ENCODE assay signal across 9 cellular contexts in the genomic region with DNA sequence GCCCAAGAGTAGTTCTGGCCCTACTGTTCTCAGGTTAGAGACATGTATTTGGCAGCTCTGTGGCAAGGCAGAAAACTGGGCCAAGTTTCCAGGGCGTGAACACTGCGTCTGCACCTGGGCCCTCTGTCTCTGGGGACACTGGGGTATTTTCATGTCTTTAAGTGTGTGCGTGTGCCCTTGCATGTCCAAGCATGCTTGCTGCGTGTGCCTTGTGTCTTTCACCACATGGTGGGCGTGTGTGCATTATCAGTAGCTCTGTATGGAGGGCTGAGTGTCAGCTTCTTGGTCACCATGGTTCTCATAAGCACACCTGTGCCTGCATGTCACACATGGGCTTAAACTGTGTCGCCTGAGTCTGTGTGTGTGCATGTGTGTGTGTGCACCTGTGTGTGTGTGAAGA.
A peak's percentile ranks its signal among the peaks of the same experiment; 100 is the strongest.
DNase-seq lines count a peak whose midpoint lies in the region; ATAC-seq and TF ChIP-seq lines count a peak whose summit lies in the region.
"Had no signal": no experiment of that assay in that cellular context is flagged by ENCODE, and none has a peak within 500 bp of the region (broad histone marks: within the 10 kb centered on the region; RNA-seq: fewer than 3 reads in every experiment).

No MANE protein-coding gene starts in this region.

- H3K27ac Mint-ChIP-seq in activated naive CD4-positive, alpha-beta T cell treated with anti-CD3 and anti-CD28 coated beads, Interleukin-2, amount 50 U/mL, for 72 hours, result no peak overlapping the region
- H3K27ac Mint-ChIP-seq: activated naive CD8-positive, alpha-beta T cell treated with anti-CD3 and anti-CD28 coated beads, Interleukin-2, amount 10 ng/mL, durations not matched to agents 7 days and 5 days had no signal

- H3K9me3 ChIP-seq in psoas muscle, result no peaks in the 10 kb centered on the region

- DNase-seq in psoas muscle, result no peak
- DNase-seq in activated naive CD4-positive, alpha-beta T cell treated with anti-CD3 and anti-CD28 coated beads, Interleukin-2, amount 50 U/mL, for 72 hours (ENCODE audit: low spot score in 2 of 2), result no peak
- DNase-seq in cortex of kidney (lab: John Stamatoyannopoulos, UW), result no peak
- DNase-seq in SKM-1 (lab: John Stamatoyannopoulos, UW; ENCODE audit: unreplicated experiment), result no peak
- DNase-seq: activated naive CD8-positive, alpha-beta T cell treated with anti-CD3 and anti-CD28 coated beads, Interleukin-2, amount 10 ng/mL, durations not matched to agents 7 days and 5 days; effector memory CD8-positive, alpha-beta T cell had no signal

- H3K36me3 Mint-ChIP-seq in activated naive CD4-positive, alpha-beta T cell treated with anti-CD3 and anti-CD28 coated beads, Interleukin-2, amount 50 U/mL, for 72 hours, result peaks cover 6 to 7% of the 10 kb centered on the region in 2 donors
- H3K36me3 Mint-ChIP-seq: activated naive CD8-positive, alpha-beta T cell treated with anti-CD3 and anti-CD28 coated beads, Interleukin-2, amount 10 ng/mL, durations not matched to agents 7 days and 5 days had no signal

- intact Hi-C loops in psoas muscle (cut with DNase I), result no loop called here

- H3K4me3 ChIP-seq in psoas muscle, result no peak overlapping the region

- ATAC-seq in GM19023 (IDR thresholded peaks at IDR 0.05; ENCODE audit: unreplicated experiment), result peak; percentile 91
- peak; percentile 85 for ATAC-seq in HG02571 (IDR thresholded peaks at IDR 0.05; ENCODE audit: unreplicated experiment)
- ATAC-seq in HG03442 (IDR thresholded peaks at IDR 0.05; ENCODE audit: unreplicated experiment), result peak; percentile 91
- ATAC-seq in psoas muscle, result peak in 3 of 4 donors; percentile 16 to 50 (median 47)
- ATAC-seq in activated naive CD4-positive, alpha-beta T cell treated with anti-CD3 and anti-CD28 coated beads, Interleukin-2, amount 50 U/mL, for 72 hours, result no peak
- ATAC-seq: effector memory CD8-positive, alpha-beta T cell had no signal

- TF ChIP-seq CTCF in psoas muscle (IDR thresholded peaks at IDR 0.05), result no peak

- peaks cover 0 to 25% of the 10 kb centered on the region in 2 donors for H3K36me3 ChIP-seq in psoas muscle (ENCODE audit: insufficient read depth in 1 of 2, low read depth in 1 of 2)

- H3K27ac ChIP-seq in psoas muscle, result no peak overlapping the region

- no peaks in the 10 kb centered on the region for H3K9me3 Mint-ChIP-seq in activated naive CD4-positive, alpha-beta T cell treated with anti-CD3 and anti-CD28 coated beads, Interleukin-2, amount 50 U/mL, for 72 hours
- H3K9me3 Mint-ChIP-seq: activated naive CD8-positive, alpha-beta T cell treated with anti-CD3 and anti-CD28 coated beads, Interleukin-2, amount 10 ng/mL, durations not matched to agents 7 days and 5 days; effector memory CD8-positive, alpha-beta T cell had no signal

- H3K27me3 ChIP-seq in psoas muscle (ENCODE audit: insufficient read depth in 3 of 3, low read length in 2 of 3), result no peaks in the 10 kb centered on the region

- 49 to 66% (median 55%) methylated on average over 6 of the region's 6 CpGs for WGBS in psoas muscle, 3 donors

- peaks cover 61% of the 10 kb centered on the region for H3K4me1 ChIP-seq in psoas muscle

Comparison
In these comparisons a context has a peak if more than half of its experiments do, and no peak if none do; other contexts are left out.
1. ATAC-seq: peak in GM19023 (single experiment), HG02571 (single experiment), HG03442 (single experiment) and psoas muscle (3 of 4); none in activated naive CD4-positive, alpha-beta T cell treated with anti-CD3 and anti-CD28 coated beads, Interleukin-2, amount 50 U/mL, for 72 hours (0 of 2).